8 cellular contexts compared by ENCODE assay signal in genomic region chr12:53974084-53975018, GRCh38. TPM values are rescaled to one million over a fixed set of nuclear protein-coding genes. Genes with fewer than 3 reads are reported as not detected.
A peak's percentile ranks its signal among the peaks of the same experiment; 100 is the strongest.
DNase-seq lines count a peak whose midpoint lies in the region; ATAC-seq and TF ChIP-seq lines count a peak whose summit lies in the region.

Gene HOTAIR (minus strand): TSS chr12:53974954.

- H3K9me3 ChIP-seq in PC-3 (ENCODE audit: low read length) (no peaks in the 10 kb centered on the region), esophagus muscularis mucosa (no peaks in the 10 kb centered on the region)

- H3K36me3 ChIP-seq in PC-3 (ENCODE audit: low read depth, low read length) (no peaks in the 10 kb centered on the region), esophagus muscularis mucosa (no peaks in the 10 kb centered on the region)

- H3K4me3 Mint-ChIP-seq in activated naive CD4-positive, alpha-beta T cell treated with anti-CD3 and anti-CD28 coated beads for 36 hours: peak within 1 kb of the TSS; percentile 45
- peak within 1 kb of the TSS; percentile 67 for H3K4me3 Mint-ChIP-seq in stimulated activated effector memory CD8-positive, alpha-beta T cell treated with anti-CD3 and anti-CD28 coated beads, Interleukin-12 subunit alpha, Interleukin-12 subunit beta, amount 100 ng/mL, for 72 hours

- no peak for TF ChIP-seq POLR2A in esophagus muscularis mucosa (IDR thresholded peaks at IDR 0.05; ENCODE audit: low read depth)

- TF ChIP-seq EP300 in esophagus muscularis mucosa (IDR thresholded peaks at IDR 0.05): no peak

- intact Hi-C loops in activated naive CD4-positive, alpha-beta T cell treated with anti-CD3 and anti-CD28 coated beads for 36 hours (cut with micrococcal nuclease): loop anchor here (5.0 kb wide), 1 partner anchor 78 kb away; the partner anchor contains the start of gene HOXC4
- intact Hi-C loops in PC-3 (cut with micrococcal nuclease) (no loop called here), esophagus muscularis mucosa (cut with DNase I) (no loop called here), posterior vena cava (cut with DNase I) (loop anchor here in 1 of 2 donors (10.0 kb wide), 1 partner anchor 200 kb away; no protein-coding TSS in a partner anchor)

- no TSS peak for BruUV-seq in PC-3 (replicated peaks; lab: Mats Ljungman, UMichigan)

- H3K27ac ChIP-seq in PC-3 (ENCODE audit: low read length): no peak within 1 kb of the TSS
- H3K27ac ChIP-seq in esophagus muscularis mucosa (replicated peaks in 1 of 4): no peak within 1 kb of the TSS

- DNase-seq in activated naive CD4-positive, alpha-beta T cell treated with anti-CD3 and anti-CD28 coated beads for 36 hours: peak; percentile 34
- DNase-seq in activated naive CD4-positive, alpha-beta T cell (lab: John Stamatoyannopoulos, UW): no peak
- DNase-seq in PC-3 (peak; percentile 53), esophagus muscularis mucosa (ENCODE audit: extremely low spot score) (no peak), mucosa of gallbladder (ENCODE audit: low spot score) (no peak), posterior vena cava (ENCODE audit: low spot score) (no peak)
- DNase-seq in stimulated activated effector memory CD8-positive, alpha-beta T cell treated with anti-CD3 and anti-CD28 coated beads, Interleukin-12 subunit alpha, Interleukin-12 subunit beta, amount 100 ng/mL, for 72 hours (ENCODE audit: low spot score in 2 of 2): no peak

- peaks cover 35% of the 10 kb centered on the region for H3K4me1 ChIP-seq in PC-3 (ENCODE audit: insufficient read depth, low read length)
- H3K4me1 ChIP-seq in esophagus muscularis mucosa: peaks cover 24 to 30% (median 28%) of the 10 kb centered on the region in 4 donors

- H3K4me3 ChIP-seq in PC-3 (ENCODE audit: low read length): peak within 1 kb of the TSS; percentile 75
- peak within 1 kb of the TSS; percentile 31 to 46 (median 32) for H3K4me3 ChIP-seq in esophagus muscularis mucosa

- peaks cover 2% of the 10 kb centered on the region for H3K9me3 Mint-ChIP-seq in activated naive CD4-positive, alpha-beta T cell treated with anti-CD3 and anti-CD28 coated beads for 36 hours
- H3K9me3 Mint-ChIP-seq in stimulated activated effector memory CD8-positive, alpha-beta T cell treated with anti-CD3 and anti-CD28 coated beads, Interleukin-12 subunit alpha, Interleukin-12 subunit beta, amount 100 ng/mL, for 72 hours: no peaks in the 10 kb centered on the region

- no peaks in the 10 kb centered on the region for H3F3A ChIP-seq in PC-3 (ENCODE audit: low read length, unreplicated experiment)

- H4K20me1 ChIP-seq in PC-3 (ENCODE audit: low read length): no peaks in the 10 kb centered on the region

- H3K27ac Mint-ChIP-seq in activated naive CD4-positive, alpha-beta T cell treated with anti-CD3 and anti-CD28 coated beads for 36 hours: peak within 1 kb of the TSS; percentile 61
- H3K27ac Mint-ChIP-seq in stimulated activated effector memory CD8-positive, alpha-beta T cell treated with anti-CD3 and anti-CD28 coated beads, Interleukin-12 subunit alpha, Interleukin-12 subunit beta, amount 100 ng/mL, for 72 hours: no peak within 1 kb of the TSS

- no peak for TF ChIP-seq CTCF in PC-3 (conservative IDR thresholded peaks at IDR 0.05; ENCODE audit: low read depth, low read length)
- no peak for TF ChIP-seq CTCF in esophagus muscularis mucosa (IDR thresholded peaks at IDR 0.05)

- peaks cover 84% of the 10 kb centered on the region for H3K27me3 Mint-ChIP-seq in activated naive CD4-positive, alpha-beta T cell treated with anti-CD3 and anti-CD28 coated beads for 36 hours (ENCODE audit: low read depth)

- H3K9me2 ChIP-seq in PC-3 (replicated peaks; ENCODE audit: low read length): no peaks in the 10 kb centered on the region

- H3K4me2 ChIP-seq in PC-3 (ENCODE audit: low read length): peak within 1 kb of the TSS; percentile 95

- 3% methylated on average over 25 of the region's 59 CpGs for WGBS in esophagus muscularis mucosa

- no peaks in the 10 kb centered on the region for H3K79me2 ChIP-seq in PC-3 (ENCODE audit: low read length)

- peak within 1 kb of the TSS; percentile 89 for H2AFZ ChIP-seq in PC-3 (ENCODE audit: low read length)

- H3K36me3 Mint-ChIP-seq in activated naive CD4-positive, alpha-beta T cell treated with anti-CD3 and anti-CD28 coated beads for 36 hours (ENCODE audit: low read depth): peaks cover 6% of the 10 kb centered on the region
- H3K36me3 Mint-ChIP-seq in stimulated activated effector memory CD8-positive, alpha-beta T cell treated with anti-CD3 and anti-CD28 coated beads, Interleukin-12 subunit alpha, Interleukin-12 subunit beta, amount 100 ng/mL, for 72 hours: no peaks in the 10 kb centered on the region

- H3K4me1 Mint-ChIP-seq in activated naive CD4-positive, alpha-beta T cell treated with anti-CD3 and anti-CD28 coated beads for 36 hours (ENCODE audit: low read depth): peaks cover 20% of the 10 kb centered on the region
- H3K4me1 Mint-ChIP-seq in stimulated activated effector memory CD8-positive, alpha-beta T cell treated with anti-CD3 and anti-CD28 coated beads, Interleukin-12 subunit alpha, Interleukin-12 subunit beta, amount 100 ng/mL, for 72 hours: peaks cover 32% of the 10 kb centered on the region

- ATAC-seq in PC-3 (peak; percentile 40), HG03025 (IDR thresholded peaks at IDR 0.05; ENCODE audit: low FRiP score, unreplicated experiment) (no peak)
- peak; percentile 74 for ATAC-seq in stimulated activated effector memory CD8-positive, alpha-beta T cell treated with anti-CD3 and anti-CD28 coated beads, Interleukin-12 subunit alpha, Interleukin-12 subunit beta, amount 100 ng/mL, for 72 hours

- H3K9ac ChIP-seq in PC-3 (ENCODE audit: low read length): peak within 1 kb of the TSS; percentile 77

- H3K27me3 ChIP-seq in PC-3 (ENCODE audit: low read length) (no peaks in the 10 kb centered on the region), esophagus muscularis mucosa (peaks cover 16 to 100% (median 97%) of the 10 kb centered on the region in 4 donors)

- CTCF ChIA-PET in activated naive CD4-positive, alpha-beta T cell treated with anti-CD3 and anti-CD28 coated beads for 36 hours (lab: Charles Lee): no interaction called here
- CTCF ChIA-PET in PC-3 (lab: Charles Lee): interaction anchor here (0.6 kb wide), 1 partner anchor 230 kb away, joined by 4 read pairs; no protein-coding TSS in a partner anchor

- POLR2A ChIA-PET in PC-3 (lab: Charles Lee; ENCODE audit: unreplicated experiment): no interaction called here

RNA-seq across cellular contexts. Expression of gene HOTAIR, which starts in this region (rescaled TPM):
- total RNA-seq in activated naive CD4-positive, alpha-beta T cell treated with anti-CD3 and anti-CD28 coated beads for 36 hours: not detected
- total RNA-seq in PC-3 (2014; rRNA removed): 3.5 and 4.3 TPM in 2 replicates
- not detected for total RNA-seq in esophagus muscularis mucosa
- total RNA-seq in mucosa of gallbladder: not detected
- total RNA-seq in posterior vena cava: 1 to 10 TPM; 2.0 to 4.8 TPM

Comparison
In these comparisons a context has a peak if more than half of its experiments do, and no peak if none do; other contexts are left out.
1. Peak in DNase-seq in activated naive CD4-positive, alpha-beta T cell treated with anti-CD3 and anti-CD28 coated beads for 36 hours; RNA of the gene not detected or under 1 TPM.